In genomic region chr9:70832487-70832886, GRCh38 we compare ENCODE assay signal across 27 cellular contexts.
A peak's percentile ranks its signal among the peaks of the same experiment; 100 is the strongest.
DNase-seq lines count a peak whose midpoint lies in the region; TF ChIP-seq lines count a peak whose summit lies in the region.
"Had no signal": no experiment of that assay in that cellular context is flagged by ENCODE, and none has a peak within 500 bp of the region (broad histone marks: within the 10 kb centered on the region; RNA-seq: fewer than 3 reads in every experiment).

No MANE protein-coding gene starts in this region.

- H3K27ac Mint-ChIP-seq in nephron (peak overlapping the region in 2 of 3 experiments; percentile 8 to 22), glutamatergic neuron (ENCODE audit: unreplicated experiment) (no peak overlapping the region)
- H3K27ac Mint-ChIP-seq: activated CD8-positive, alpha-beta T cell treated with anti-CD3 and anti-CD28 coated beads, Interleukin-2, amount 10 ng/mL, durations not matched to agents 7 days and 5 days; activated naive CD8-positive, alpha-beta T cell; memory B cell; stimulated activated naive CD8-positive, alpha-beta T cell treated with anti-CD3 and anti-CD28 coated beads, Interleukin-15, Interleukin-2, amounts not matched to agents 100 ng/mL and 50 ng/mL, for 24 hours; T-helper 1 cell treated with Interleukin-12 subunit alpha and Interleukin-12 subunit beta and Interleukin-4 antibody, amounts not matched to agents 30 μg/mL and 1 μg/mL, for 36 hours had no signal

- no peaks in the 10 kb centered on the region for H3K27me3 Mint-ChIP-seq in nephron (ENCODE audit: low read depth)
- no peaks in the 10 kb centered on the region for H3K27me3 Mint-ChIP-seq in glutamatergic neuron (ENCODE audit: unreplicated experiment)
- H3K27me3 Mint-ChIP-seq: activated naive CD8-positive, alpha-beta T cell; memory B cell had no signal

- H3K4me1 Mint-ChIP-seq in nephron = no peaks in the 10 kb centered on the region
- peaks cover 3% of the 10 kb centered on the region for H3K4me1 Mint-ChIP-seq in glutamatergic neuron (ENCODE audit: low read depth, unreplicated experiment)
- H3K4me1 Mint-ChIP-seq: memory B cell had no signal

- H3K4me3 ChIP-seq in epithelial cell of esophagus (ENCODE audit: low read length) = no peak overlapping the region
- H3K4me3 ChIP-seq: A549, prostate gland had no signal

- H3K4me3 Mint-ChIP-seq in nephron (no peak overlapping the region), glutamatergic neuron (ENCODE audit: unreplicated experiment) (no peak overlapping the region)
- H3K4me3 Mint-ChIP-seq: activated CD8-positive, alpha-beta T cell treated with anti-CD3 and anti-CD28 coated beads, Interleukin-2, amount 10 ng/mL, durations not matched to agents 7 days and 5 days; activated naive CD8-positive, alpha-beta T cell; memory B cell; stimulated activated naive CD8-positive, alpha-beta T cell treated with anti-CD3 and anti-CD28 coated beads, Interleukin-15, Interleukin-2, amounts not matched to agents 100 ng/mL and 50 ng/mL, for 24 hours; T-helper 1 cell treated with Interleukin-12 subunit alpha and Interleukin-12 subunit beta and Interleukin-4 antibody, amounts not matched to agents 30 μg/mL and 1 μg/mL, for 36 hours had no signal

- H3K36me3 Mint-ChIP-seq in nephron (ENCODE audit: low read depth) (no peaks in the 10 kb centered on the region), glutamatergic neuron (ENCODE audit: unreplicated experiment) (no peaks in the 10 kb centered on the region)
- H3K36me3 Mint-ChIP-seq: activated naive CD8-positive, alpha-beta T cell; memory B cell had no signal

- DNase-seq in AG08396 (ENCODE audit: low spot score) (peak; percentile 5), HT1080 (ENCODE audit: low read depth) (peak; percentile 75), epithelial cell of esophagus (ENCODE audit: low read depth) (peak; percentile 58), glutamatergic neuron (no peak), NCI-H1048 (lab: John Stamatoyannopoulos, UW) (no peak), NCI-H526 (lab: John Stamatoyannopoulos, UW) (no peak), mucosa of gallbladder (ENCODE audit: low spot score) (no peak)
- DNase-seq: activated CD4-positive, alpha-beta T cell treated with anti-CD3 and anti-CD28 coated beads for 1 hour; activated CD8-positive, alpha-beta T cell treated with anti-CD3 and anti-CD28 coated beads, Interleukin-2, amount 10 ng/mL, durations not matched to agents 7 days and 5 days; activated T-cell treated with anti-CD3 and anti-CD28 coated beads for 4 hours; cerebellar nuclear complex; DMS153; foreskin melanocyte; H7; KBM-7; MM.1S; NCI-H1417 treated with DMSO at 0.1 percent for 48 hours; NCI-H446; RPMI8226; SK-N-SH had no signal

- no peaks in the 10 kb centered on the region for H3K9me3 Mint-ChIP-seq in nephron
- H3K9me3 Mint-ChIP-seq in glutamatergic neuron (ENCODE audit: unreplicated experiment) = no peaks in the 10 kb centered on the region
- H3K9me3 Mint-ChIP-seq: memory B cell; stimulated activated naive CD8-positive, alpha-beta T cell treated with anti-CD3 and anti-CD28 coated beads, Interleukin-15, Interleukin-2, amounts not matched to agents 100 ng/mL and 50 ng/mL, for 24 hours; T-helper 1 cell treated with Interleukin-12 subunit alpha and Interleukin-12 subunit beta and Interleukin-4 antibody, amounts not matched to agents 30 μg/mL and 1 μg/mL, for 36 hours had no signal

- TF ChIP-seq CTCF in epithelial cell of esophagus (IDR thresholded peaks at IDR 0.05; ENCODE audit: insufficient read depth, low read depth, low read length, missing control alignments) (no peak), nephron (IDR thresholded peaks at IDR 0.05; ENCODE audit: unreplicated experiment in 3 of 3) (no peak), glutamatergic neuron (IDR thresholded peaks at IDR 0.05; ENCODE audit: partially characterized antibody, unreplicated experiment) (no peak)

Comparison
In these comparisons a context has a peak if more than half of its experiments do, and no peak if none do; other contexts are left out.
1. DNase-seq: peak in AG08396 (single experiment), HT1080 (single experiment) and epithelial cell of esophagus (single experiment); none in glutamatergic neuron (single experiment), NCI-H1048 (single experiment), NCI-H526 (0 of 2) and mucosa of gallbladder (single experiment).